ENCODE assay signal across 9 cellular contexts in genomic region chr19:17026041-17026658, GRCh38. TPM values are rescaled to one million over a fixed set of nuclear protein-coding genes. Genes with fewer than 3 reads are reported as not detected.
A peak's percentile ranks its signal among the peaks of the same experiment; 100 is the strongest.
DNase-seq lines count a peak whose midpoint lies in the region; FAIRE-seq and TF ChIP-seq lines count a peak whose summit lies in the region.
"Had no signal": no experiment of that assay in that cellular context is flagged by ENCODE, and none has a peak within 500 bp of the region (broad histone marks: within the 10 kb centered on the region; RNA-seq: fewer than 3 reads in every experiment).

No MANE protein-coding gene starts in this region.

- H3K4me3 Mint-ChIP-seq in nephron, result peak overlapping the region; percentile 75 to 85 (median 83)

- H4K20me1 ChIP-seq in BLaER1 (no peaks in the 10 kb centered on the region), GM23248 (ENCODE audit: insufficient read depth) (no peaks in the 10 kb centered on the region)

- H3K4me1 Mint-ChIP-seq in nephron, result peaks cover 6% of the 10 kb centered on the region

- H3K4me3 ChIP-seq in BLaER1 (peak overlapping the region; percentile 67), ectodermal cell (ENCODE audit: insufficient read depth, low read depth, low read length) (peak overlapping the region; percentile 73), GM23248 (no peak overlapping the region)
- H3K4me3 ChIP-seq: uterus had no signal

- H3K9ac ChIP-seq in BLaER1, result peak overlapping the region; percentile 58
- no peak overlapping the region for H3K9ac ChIP-seq in GM23248

- H3K4me2 ChIP-seq in BLaER1 (peak overlapping the region; percentile 83), GM23248 (ENCODE audit: unreplicated experiment) (no peak overlapping the region)

- H3K27ac Mint-ChIP-seq in nephron, result peak overlapping the region; percentile 1 to 35 (median 11)

- H3K27me3 ChIP-seq in BLaER1 (peaks cover 30% of the 10 kb centered on the region), ectodermal cell (ENCODE audit: control insufficient read depth, insufficient read depth, low read length, poor library complexity, severe bottlenecking) (peaks cover 10% of the 10 kb centered on the region), GM23248 (replicated peaks; ENCODE audit: insufficient read depth) (peaks cover 36% of the 10 kb centered on the region)
- H3K27me3 ChIP-seq: uterus had no signal

- in situ Hi-C loops in GM23248 (cut with MboI), result no loop called here

- FAIRE-seq in D721Med (lab: Jason Lieb, UNC), result no peak

- peaks cover 38% of the 10 kb centered on the region for H3K27me3 Mint-ChIP-seq in nephron (ENCODE audit: low read depth)

- peak overlapping the region; percentile 46 for H3K27ac ChIP-seq in BLaER1
- no peak overlapping the region for H3K27ac ChIP-seq in ectodermal cell (ENCODE audit: insufficient read depth, low read depth, low read length, poor library complexity, severe bottlenecking)
- H3K27ac ChIP-seq in GM23248, result no peak overlapping the region
- H3K27ac ChIP-seq: uterus had no signal

- WGBS in ectodermal cell, 2 experiments, result 0 to 1% methylated on average over 33 to 35 of the region's 38 CpGs
- 3 to 4% methylated on average over 20 to 33 of the region's 38 CpGs for WGBS in GM23248 (ENCODE audit: low coverage in 1 of 2, low lambda C conversion rate in 2 of 2, missing lambda C conversion rate in 2 of 2), 2 experiments

- H3F3A ChIP-seq in GM23248 (ENCODE audit: insufficient read depth), result no peaks in the 10 kb centered on the region

- H3K9me2 ChIP-seq in GM23248 (ENCODE audit: insufficient read depth), result no peaks in the 10 kb centered on the region

- H3K79me2 ChIP-seq in GM23248 (ENCODE audit: insufficient read depth), result no peaks in the 10 kb centered on the region

- H3K36me3 Mint-ChIP-seq in nephron (ENCODE audit: low read depth), result peaks cover 28% of the 10 kb centered on the region

- DNase-seq in MV-4-11 (lab: John Stamatoyannopoulos, UW) (peak; percentile 43), GM23248 (no peak), D721Med (ENCODE audit: insufficient read length, low spot score) (no peak), DMS153 treated with DMSO at 0.1 percent for 48 hours (lab: John Stamatoyannopoulos, UW; ENCODE audit: unreplicated experiment) (no peak), SK-N-DZ (ENCODE audit: low spot score) (no peak)
- DNase-seq: uterus had no signal

- H3K4me1 ChIP-seq in BLaER1 (peaks cover 51% of the 10 kb centered on the region), ectodermal cell (ENCODE audit: control insufficient read depth, insufficient read depth, low read length) (no peaks in the 10 kb centered on the region), GM23248 (ENCODE audit: insufficient read depth) (no peaks in the 10 kb centered on the region)
- H3K4me1 ChIP-seq: uterus had no signal

- peaks cover 26% of the 10 kb centered on the region for H3K9me3 Mint-ChIP-seq in nephron

- H3K36me3 ChIP-seq in BLaER1, result peaks cover 17% of the 10 kb centered on the region; the same call in 1 of the 2 replicates
- peaks cover 5% of the 10 kb centered on the region for H3K36me3 ChIP-seq in ectodermal cell (ENCODE audit: control insufficient read depth, insufficient read depth, low read length)
- no peaks in the 10 kb centered on the region for H3K36me3 ChIP-seq in GM23248 (ENCODE audit: low read depth)
- H3K36me3 ChIP-seq: uterus had no signal

- H3K9me3 ChIP-seq in BLaER1 (peaks cover 34% of the 10 kb centered on the region), ectodermal cell (ENCODE audit: control insufficient read depth, low read length) (no peaks in the 10 kb centered on the region), GM23248 (ENCODE audit: low read depth) (no peaks in the 10 kb centered on the region)

- TF ChIP-seq CTCF in nephron (IDR thresholded peaks at IDR 0.05; ENCODE audit: unreplicated experiment in 3 of 3), result no peak
- no peak for TF ChIP-seq CTCF in D721Med (IDR thresholded peaks at IDR 0.05; ENCODE audit: insufficient read depth, missing control alignments)

- no peak overlapping the region for H2AFZ ChIP-seq in GM23248

RNA-seq across cellular contexts. Expression of gene CPAMD8, which starts 0.5 kb away (rescaled TPM):
- 25.5 TPM for polyA plus RNA-seq in ectodermal cell (2013, experiment 1 of 4)
- 28.2 TPM for polyA plus RNA-seq in ectodermal cell (2013, experiment 2 of 4)
- polyA plus RNA-seq in ectodermal cell (2013, experiment 3 of 4), result 21.0 TPM
- 24.6 TPM for polyA plus RNA-seq in ectodermal cell (2013, experiment 4 of 4)
- total RNA-seq in GM23248 (2014; rRNA removed; shearing (Covaris generic)), result 0.76 and 0.89 TPM in 2 replicates
- polyA plus RNA-seq in GM23248 (2016; fragmentation: Nextera tagmentation; extraction: Ambion mirVana), result 0.20 and 0.80 TPM in 2 replicates
- 0.96 and 1.0 TPM in 2 replicates for polyA plus RNA-seq in SK-N-DZ (2014; cell fraction: cytosol; rRNA removed)
- 0.84 and 2.3 TPM in 2 replicates for polyA plus RNA-seq in SK-N-DZ (2014; cell fraction: nucleus; rRNA removed)

RNA-seq across cellular contexts. Expression of gene HAUS8, which starts 49.1 kb away (rescaled TPM):
- 24.9 TPM for polyA plus RNA-seq in ectodermal cell (2013, experiment 1 of 4)
- 23.1 TPM for polyA plus RNA-seq in ectodermal cell (2013, experiment 2 of 4)
- 23.9 TPM for polyA plus RNA-seq in ectodermal cell (2013, experiment 3 of 4)
- polyA plus RNA-seq in ectodermal cell (2013, experiment 4 of 4), result 20.1 TPM
- 1.0 and 3.4 TPM in 2 replicates for total RNA-seq in GM23248 (2014; rRNA removed; shearing (Covaris generic))
- polyA plus RNA-seq in GM23248 (2016; fragmentation: Nextera tagmentation; extraction: Ambion mirVana), result 8.2 and 10.6 TPM in 2 replicates
- 17.4 and 18.5 TPM in 2 replicates for polyA plus RNA-seq in SK-N-DZ (2014; cell fraction: cytosol; rRNA removed)
- 21.2 and 26.6 TPM in 2 replicates for polyA plus RNA-seq in SK-N-DZ (2014; cell fraction: nucleus; rRNA removed)

RNA-seq across cellular contexts. Expression of gene MYO9B, which starts 49.4 kb away (rescaled TPM):
- polyA plus RNA-seq in ectodermal cell (2013, experiment 1 of 4), result 66.6 TPM
- 66.6 TPM for polyA plus RNA-seq in ectodermal cell (2013, experiment 2 of 4)
- 49.2 TPM for polyA plus RNA-seq in ectodermal cell (2013, experiment 3 of 4)
- 47.1 TPM for polyA plus RNA-seq in ectodermal cell (2013, experiment 4 of 4)
- 49.1 and 71.8 TPM in 2 replicates for total RNA-seq in GM23248 (2014; rRNA removed; shearing (Covaris generic))
- polyA plus RNA-seq in GM23248 (2016; fragmentation: Nextera tagmentation; extraction: Ambion mirVana), result 18.6 and 20.1 TPM in 2 replicates
- polyA plus RNA-seq in SK-N-DZ (2014; cell fraction: cytosol; rRNA removed), result 10.0 and 11.0 TPM in 2 replicates
- polyA plus RNA-seq in SK-N-DZ (2014; cell fraction: nucleus; rRNA removed), result 47.4 and 83.5 TPM in 2 replicates
